ENCODE assay signal across 8 cellular contexts in genomic region chr4:112633477-112634235, GRCh38. TPM values are rescaled to one million over a fixed set of nuclear protein-coding genes. Genes with fewer than 3 reads are reported as not detected.
A peak's percentile ranks its signal among the peaks of the same experiment; 100 is the strongest.
DNase-seq lines count a peak whose midpoint lies in the region; ATAC-seq, FAIRE-seq and TF ChIP-seq lines count a peak whose summit lies in the region.

No MANE protein-coding gene starts in this region.

- peak overlapping the region; percentile 59 for H3K27ac Mint-ChIP-seq in T-helper 1 cell treated with Interleukin-12 subunit alpha and Interleukin-12 subunit beta and Interleukin-4 antibody, amounts not matched to agents 30 μg/mL and 1 μg/mL, for 36 hours
- no peak overlapping the region for H3K27ac Mint-ChIP-seq in activated naive CD4-positive, alpha-beta T cell treated with anti-CD3 and anti-CD28 coated beads for 36 hours

- FAIRE-seq in H54 (lab: Jason Lieb, UNC), result no peak

- no peaks in the 10 kb centered on the region for H3K9me3 Mint-ChIP-seq in T-helper 1 cell treated with Interleukin-12 subunit alpha and Interleukin-12 subunit beta and Interleukin-4 antibody, amounts not matched to agents 30 μg/mL and 1 μg/mL, for 36 hours
- no peaks in the 10 kb centered on the region for H3K9me3 Mint-ChIP-seq in activated naive CD4-positive, alpha-beta T cell treated with anti-CD3 and anti-CD28 coated beads for 36 hours

- no peak overlapping the region for H3K4me3 Mint-ChIP-seq in T-helper 1 cell treated with Interleukin-12 subunit alpha and Interleukin-12 subunit beta and Interleukin-4 antibody, amounts not matched to agents 30 μg/mL and 1 μg/mL, for 36 hours
- no peak overlapping the region for H3K4me3 Mint-ChIP-seq in activated naive CD4-positive, alpha-beta T cell treated with anti-CD3 and anti-CD28 coated beads for 36 hours

- peaks cover 15% of the 10 kb centered on the region for H3K4me1 Mint-ChIP-seq in T-helper 1 cell treated with Interleukin-12 subunit alpha and Interleukin-12 subunit beta and Interleukin-4 antibody, amounts not matched to agents 30 μg/mL and 1 μg/mL, for 36 hours (ENCODE audit: low read depth)
- H3K4me1 Mint-ChIP-seq in activated naive CD4-positive, alpha-beta T cell treated with anti-CD3 and anti-CD28 coated beads for 36 hours (ENCODE audit: low read depth), result peaks cover 12% of the 10 kb centered on the region

- peaks cover under 1% of the 10 kb centered on the region for H3K36me3 Mint-ChIP-seq in T-helper 1 cell treated with Interleukin-12 subunit alpha and Interleukin-12 subunit beta and Interleukin-4 antibody, amounts not matched to agents 30 μg/mL and 1 μg/mL, for 36 hours (ENCODE audit: low read depth)
- peaks cover 4% of the 10 kb centered on the region for H3K36me3 Mint-ChIP-seq in activated naive CD4-positive, alpha-beta T cell treated with anti-CD3 and anti-CD28 coated beads for 36 hours (ENCODE audit: low read depth)

- no peaks in the 10 kb centered on the region for H3K27me3 Mint-ChIP-seq in T-helper 1 cell treated with Interleukin-12 subunit alpha and Interleukin-12 subunit beta and Interleukin-4 antibody, amounts not matched to agents 30 μg/mL and 1 μg/mL, for 36 hours (ENCODE audit: low read depth)
- no peaks in the 10 kb centered on the region for H3K27me3 Mint-ChIP-seq in activated naive CD4-positive, alpha-beta T cell treated with anti-CD3 and anti-CD28 coated beads for 36 hours (ENCODE audit: low read depth)

- CTCF ChIA-PET in activated naive CD4-positive, alpha-beta T cell treated with anti-CD3 and anti-CD28 coated beads for 36 hours (lab: Charles Lee), result interaction anchor here (0.6 to 6.6 kb wide), 5 partner anchors 9 to 499 kb away, joined by 3 to 70 read pairs (median 4); no protein-coding TSS in a partner anchor

- no peak for TF ChIP-seq POLR2A in H54 (IDR thresholded peaks at IDR 0.05; ENCODE audit: low read depth, low read length)

- ATAC-seq in HG03439 (IDR thresholded peaks at IDR 0.05; ENCODE audit: unreplicated experiment), result no peak

- intact Hi-C loops in activated naive CD4-positive, alpha-beta T cell treated with anti-CD3 and anti-CD28 coated beads for 36 hours (cut with micrococcal nuclease), result loop anchor here (1.0 to 10.0 kb wide), 4 partner anchors 129 to 319 kb away; no protein-coding TSS in a partner anchor

- peak; percentile 52 for DNase-seq in NOMO-1 treated with DMSO at 0.1 percent for 48 hours (lab: John Stamatoyannopoulos, UW; ENCODE audit: unreplicated experiment)
- no peak for DNase-seq in NOMO-1 treated with dmso at 0.1 percent for 144 hours (lab: John Stamatoyannopoulos, UW; ENCODE audit: unreplicated experiment)
- peak; percentile 70 to 82 for DNase-seq in Kasumi-1 (lab: John Stamatoyannopoulos, UW)
- peak; percentile 27 for DNase-seq in hepatic stellate cell (ENCODE audit: low spot score)
- DNase-seq in activated naive CD4-positive, alpha-beta T cell treated with anti-CD3 and anti-CD28 coated beads for 36 hours, result no peak
- no peak for DNase-seq in H54 (ENCODE audit: insufficient read length, low spot score)

RNA-seq across cellular contexts. Expression of gene ZGRF1, which starts 3.1 kb away (rescaled TPM):
- total RNA-seq in activated naive CD4-positive, alpha-beta T cell treated with anti-CD3 and anti-CD28 coated beads for 36 hours, result 10 to 100 TPM; 40.0 to 43.0 TPM

RNA-seq across cellular contexts. Expression of gene LARP7, which starts 3.3 kb away (rescaled TPM):
- total RNA-seq in activated naive CD4-positive, alpha-beta T cell treated with anti-CD3 and anti-CD28 coated beads for 36 hours, result 10 to 100 TPM; 41.5 to 41.9 TPM

Comparison
In these comparisons a context has a peak if more than half of its experiments do, and no peak if none do; other contexts are left out.
1. DNase-seq: peak in NOMO-1 treated with DMSO at 0.1 percent for 48 hours (single experiment), Kasumi-1 (2 of 2) and hepatic stellate cell (single experiment); none in NOMO-1 treated with dmso at 0.1 percent for 144 hours (single experiment), activated naive CD4-positive, alpha-beta T cell treated with anti-CD3 and anti-CD28 coated beads for 36 hours (single experiment) and H54 (single experiment).